In the genomic region with DNA sequence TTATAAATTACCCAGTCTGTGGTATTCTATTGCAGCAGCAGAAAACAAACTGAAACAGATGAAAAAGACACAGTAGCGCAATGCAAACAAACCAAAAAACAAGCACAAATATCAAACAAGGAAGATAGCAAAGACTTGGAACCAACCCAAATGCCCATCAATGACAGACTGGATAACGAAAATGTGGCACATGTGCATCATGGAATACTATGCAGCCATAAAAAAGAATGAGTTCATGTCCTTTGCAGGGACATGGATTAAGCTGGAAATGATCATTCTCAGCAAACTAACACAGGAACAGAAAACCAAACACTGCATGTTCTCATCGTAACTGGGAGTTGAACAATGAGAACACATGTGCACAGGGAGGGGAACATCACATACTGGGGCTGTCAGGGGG, we compare ENCODE assay signal across 8 cellular contexts. TPM values are rescaled to one million over a fixed set of nuclear protein-coding genes. Genes with fewer than 3 reads are reported as not detected.
"Had no signal": no experiment of that assay in that cellular context is flagged by ENCODE, and none has a peak within 500 bp of the region (broad histone marks: within the 10 kb centered on the region; RNA-seq: fewer than 3 reads in every experiment).

No MANE protein-coding gene starts in this region.

RNA-seq across cellular contexts. Expression of a gene that starts 30.2 kb away (rescaled TPM):
- total RNA-seq: subcutaneous adipose tissue, thoracic aorta, tibial nerve, upper lobe of right lung, ureter, vagina had no signal
- polyA plus RNA-seq: stomach, urinary bladder had no signal
